ENCODE assay signal across 20 cellular contexts in the genomic region with DNA sequence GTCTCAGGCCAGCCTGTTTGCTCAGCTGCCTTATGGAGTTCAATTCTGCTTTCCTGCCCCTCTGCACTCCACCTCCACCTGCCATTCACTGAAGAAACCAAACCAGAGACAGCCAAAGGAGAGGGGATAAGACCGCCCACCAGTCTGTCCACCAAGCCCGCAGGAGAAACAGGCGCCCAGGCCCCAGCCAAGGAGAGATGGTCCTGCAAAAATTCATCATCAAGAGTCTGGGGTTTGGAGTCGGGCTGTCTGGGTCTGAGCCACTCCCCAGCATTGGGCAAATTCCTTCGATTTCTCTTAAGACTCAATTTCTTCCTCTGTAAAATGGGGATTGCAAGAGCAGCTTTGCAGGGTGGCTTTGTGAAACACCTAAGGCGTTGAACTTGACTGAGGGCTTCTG.
DNase-seq lines count a peak whose midpoint lies in the region; ATAC-seq and TF ChIP-seq lines count a peak whose summit lies in the region.
"Had no signal": no experiment of that assay in that cellular context is flagged by ENCODE, and none has a peak within 500 bp of the region (broad histone marks: within the 10 kb centered on the region; RNA-seq: fewer than 3 reads in every experiment).

No MANE protein-coding gene starts in this region.

- H3K4me3 Mint-ChIP-seq in stimulated activated naive CD8-positive, alpha-beta T cell treated with anti-CD3 and anti-CD28 coated beads, Interleukin-15, amount 100 ng/mL, for 72 hours, result no peak overlapping the region
- H3K4me3 Mint-ChIP-seq: CD4-positive, alpha-beta memory T cell; H9; T-helper 17 cell had no signal

- TF ChIP-seq CTCF in omental fat pad (IDR thresholded peaks at IDR 0.05), result no peak

- peaks cover 52% of the 10 kb centered on the region for H3K27me3 Mint-ChIP-seq in stimulated activated naive CD8-positive, alpha-beta T cell treated with anti-CD3 and anti-CD28 coated beads, Interleukin-15, amount 100 ng/mL, for 72 hours

- no peak for ATAC-seq in omental fat pad (ENCODE audit: low FRiP score)
- ATAC-seq in stimulated activated naive CD8-positive, alpha-beta T cell treated with anti-CD3 and anti-CD28 coated beads, Interleukin-15, amount 100 ng/mL, for 72 hours, result no peak
- ATAC-seq: HepG2, T-helper 17 cell had no signal

- H3K9me3 Mint-ChIP-seq in stimulated activated naive CD8-positive, alpha-beta T cell treated with anti-CD3 and anti-CD28 coated beads, Interleukin-15, amount 100 ng/mL, for 72 hours, result no peaks in the 10 kb centered on the region
- H3K9me3 Mint-ChIP-seq: CD4-positive, alpha-beta memory T cell; H9 had no signal

- DNase-seq in COLO668 (lab: John Stamatoyannopoulos, UW; ENCODE audit: unreplicated experiment) (peak; percentile 48), DMS53 (lab: John Stamatoyannopoulos, UW) (peak; percentile 82), NCI-H2029 (lab: John Stamatoyannopoulos, UW) (peak; percentile 56), SHP77 treated with DMSO at 0.1 percent for 48 hours (lab: John Stamatoyannopoulos, UW) (peak; percentile 76), SKM-1 treated with dmso at 0.1 percent for 144 hours (lab: John Stamatoyannopoulos, UW; ENCODE audit: unreplicated experiment) (no peak), omental fat pad (ENCODE audit: low spot score) (no peak)
- no peak for DNase-seq in stimulated activated naive CD8-positive, alpha-beta T cell treated with anti-CD3 and anti-CD28 coated beads, Interleukin-15, amount 100 ng/mL, for 72 hours
- DNase-seq: C1 segment of cervical spinal cord; CD4-positive, alpha-beta memory T cell; DMS 273 treated with DMSO at 0.1 percent for 48 hours; GM23248; H9; Kasumi-1; NCI-H1694 treated with DMSO at 0.1 percent for 48 hours; NCI-H2171 treated with DMSO at 0.1 percent for 48 hours; NCI-H446 treated with DMSO at 0.1 percent for 48 hours; RPMI8226; T-helper 17 cell; T1000 had no signal

- no peaks in the 10 kb centered on the region for H3K4me1 Mint-ChIP-seq in stimulated activated naive CD8-positive, alpha-beta T cell treated with anti-CD3 and anti-CD28 coated beads, Interleukin-15, amount 100 ng/mL, for 72 hours

- peak overlapping the region in 1 of 2 donors; percentile 29 for H3K27ac Mint-ChIP-seq in stimulated activated naive CD8-positive, alpha-beta T cell treated with anti-CD3 and anti-CD28 coated beads, Interleukin-15, amount 100 ng/mL, for 72 hours
- H3K27ac Mint-ChIP-seq: T-helper 17 cell had no signal

Comparison
In these comparisons a context has a peak if more than half of its experiments do, and no peak if none do; other contexts are left out.
1. DNase-seq: peak in COLO668 (single experiment), DMS53 (single experiment), NCI-H2029 (single experiment) and SHP77 treated with DMSO at 0.1 percent for 48 hours (single experiment); none in SKM-1 treated with dmso at 0.1 percent for 144 hours (single experiment), omental fat pad (single experiment) and stimulated activated naive CD8-positive, alpha-beta T cell treated with anti-CD3 and anti-CD28 coated beads, Interleukin-15, amount 100 ng/mL, for 72 hours (0 of 2).